21 cellular contexts compared by ENCODE assay signal in the genomic region with DNA sequence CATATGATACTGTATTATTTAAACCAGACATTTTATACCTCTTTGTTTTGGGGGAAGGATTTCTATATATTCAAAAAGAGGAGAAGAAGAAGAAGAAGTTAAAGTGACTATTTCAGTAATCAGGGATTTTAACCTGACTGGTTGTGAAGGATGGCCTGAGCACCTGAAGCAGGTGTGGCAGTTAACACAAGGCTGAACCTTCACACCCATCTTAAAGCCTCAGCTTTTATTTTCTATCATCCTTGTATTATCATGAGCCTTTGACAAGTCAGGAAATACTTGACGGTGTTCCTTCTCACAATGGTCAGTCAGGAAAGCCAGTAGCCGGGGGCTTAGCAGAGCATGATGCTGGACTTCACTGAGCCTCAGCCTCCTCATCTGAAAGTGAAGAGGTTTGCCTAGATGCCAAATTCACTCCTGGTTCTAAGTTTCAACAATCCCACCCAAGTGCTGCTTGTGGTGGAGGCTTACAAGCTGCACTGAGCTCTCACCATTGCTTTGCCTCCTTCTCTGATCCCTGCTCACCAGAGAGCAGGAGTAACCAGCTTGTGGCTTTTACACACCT.
DNase-seq lines count a peak whose midpoint lies in the region; FAIRE-seq and TF ChIP-seq lines count a peak whose summit lies in the region.
"Had no signal": no experiment of that assay in that cellular context is flagged by ENCODE, and none has a peak within 500 bp of the region (broad histone marks: within the 10 kb centered on the region; RNA-seq: fewer than 3 reads in every experiment).

No MANE protein-coding gene starts in this region.

- dilution Hi-C loops in keratinocyte (cut with MboI; ENCODE audit: extremely low pct_ligation_motif_present, low sequenced_read_pairs), result no loop called here

- TF ChIP-seq POLR2A in thyroid gland (IDR thresholded peaks at IDR 0.05), result no peak

- 87 to 88% methylated on average over 2 of the region's 2 CpGs for WGBS in thyroid gland, 2 donors

- H2AFZ ChIP-seq in Karpas-422 (ENCODE audit: low read length), result no peak overlapping the region
- H2AFZ ChIP-seq in keratinocyte (ENCODE audit: control insufficient read depth, low read length), result no peak overlapping the region

- H3K9me3 ChIP-seq in Karpas-422 (ENCODE audit: low read length) (no peaks in the 10 kb centered on the region), keratinocyte (ENCODE audit: control insufficient read depth, low read depth, low read length) (no peaks in the 10 kb centered on the region), thyroid gland (no peaks in the 10 kb centered on the region)
- H3K9me3 ChIP-seq: upper lobe of left lung had no signal

- H3K9me1 ChIP-seq in keratinocyte (ENCODE audit: control insufficient read depth, extremely low read depth, insufficient read depth, low read length), result no peaks in the 10 kb centered on the region

- FAIRE-seq in bronchial epithelial cell (lab: Jason Lieb, UNC) (peak; percentile 43), keratinocyte (lab: Jason Lieb, UNC) (peak; percentile 56)

- H4K20me1 ChIP-seq in Karpas-422 (ENCODE audit: insufficient read depth, low read depth, low read length), result no peaks in the 10 kb centered on the region
- H4K20me1 ChIP-seq in keratinocyte (ENCODE audit: control insufficient read depth, extremely low read depth, insufficient read depth, low read length), result no peaks in the 10 kb centered on the region

- peaks cover 80% of the 10 kb centered on the region for H3K4me1 ChIP-seq in Karpas-422 (ENCODE audit: low read length)
- peaks cover 68% of the 10 kb centered on the region for H3K4me1 ChIP-seq in keratinocyte (ENCODE audit: control insufficient read depth, extremely low read depth, insufficient read depth, low read length)
- peaks cover 28 to 37% of the 10 kb centered on the region in 2 donors for H3K4me1 ChIP-seq in thyroid gland

- no peaks in the 10 kb centered on the region for H3K9me2 ChIP-seq in Karpas-422 (replicated peaks; ENCODE audit: insufficient read depth, low read length)

- intact Hi-C loops in thyroid gland (cut with DNase I), result loop anchor here (5.0 to 10.0 kb wide), 3 partner anchors 116 to 988 kb away; partner anchors contain the start of gene JAG1

- H3K4me3 ChIP-seq in Karpas-422 (ENCODE audit: low read length) (no peak overlapping the region), bronchial epithelial cell (ENCODE audit: low read depth, low read length) (no peak overlapping the region), keratinocyte (ENCODE audit: control insufficient read depth in 2 of 3, extremely low read depth in 1 of 3, insufficient read depth in 2 of 3, low read depth in 1 of 3, low read length in 3 of 3) (no peak overlapping the region), thyroid gland (replicated peaks in 1 of 3) (no peak overlapping the region)
- H3K4me3 ChIP-seq: upper lobe of left lung had no signal

- no peak for TF ChIP-seq CTCF in bronchial epithelial cell (IDR thresholded peaks at IDR 0.05; ENCODE audit: insufficient read depth, low read length, severe bottlenecking)
- no peak for TF ChIP-seq CTCF in keratinocyte (optimal IDR thresholded peaks at IDR 0.05 in 1 of 3, IDR thresholded peaks at IDR 0.05 in 1 of 3, conservative IDR thresholded peaks at IDR 0.05 in 1 of 3; ENCODE audit: extremely low read depth in 1 of 3, insufficient read depth in 2 of 3, low read length in 3 of 3)
- TF ChIP-seq CTCF in thyroid gland (IDR thresholded peaks at IDR 0.05), result no peak

- H3K36me3 ChIP-seq in Karpas-422 (ENCODE audit: insufficient read depth, low read length), result 0 out of 2 replicates have a peak, but pooled peaks cover 4% of the 10 kb centered on the region
- no peaks in the 10 kb centered on the region for H3K36me3 ChIP-seq in bronchial epithelial cell (ENCODE audit: control insufficient read depth, insufficient read depth, low read length)
- peaks cover 0 to 2% of the 10 kb centered on the region in 2 experiments for H3K36me3 ChIP-seq in keratinocyte (ENCODE audit: control insufficient read depth in 2 of 2, extremely low read depth in 1 of 2, insufficient read depth in 2 of 2, low read length in 2 of 2)
- no peaks in the 10 kb centered on the region for H3K36me3 ChIP-seq in thyroid gland
- H3K36me3 ChIP-seq: upper lobe of left lung had no signal

- H3K27ac ChIP-seq in Karpas-422 (ENCODE audit: low read length) (peak overlapping the region; percentile 90), keratinocyte (ENCODE audit: control insufficient read depth, insufficient read depth, low read length) (peak overlapping the region; percentile 92), thyroid gland (peak overlapping the region in 2 of 3 donors; percentile 5 to 71)
- H3K27ac ChIP-seq: upper lobe of left lung, VCaP had no signal

- H3K4me2 ChIP-seq in Karpas-422 (ENCODE audit: low read depth, low read length, poor library complexity, severe bottlenecking) (peak overlapping the region; percentile 84), keratinocyte (ENCODE audit: control insufficient read depth, extremely low read depth, insufficient read depth, low read depth, low read length) (peak overlapping the region; percentile 52)

- H3K27me3 ChIP-seq in Karpas-422 (ENCODE audit: low read length), result no peaks in the 10 kb centered on the region
- no peaks in the 10 kb centered on the region for H3K27me3 ChIP-seq in bronchial epithelial cell (ENCODE audit: control insufficient read depth, insufficient read depth, low read length)
- no peaks in the 10 kb centered on the region for H3K27me3 ChIP-seq in keratinocyte (ENCODE audit: control insufficient read depth, extremely low read depth, insufficient read depth, low read length)
- no peaks in the 10 kb centered on the region for H3K27me3 ChIP-seq in thyroid gland
- H3K27me3 ChIP-seq: upper lobe of left lung had no signal

- H3K9ac ChIP-seq in Karpas-422 (ENCODE audit: low read length) (peak overlapping the region; percentile 15; the same call in 1 of the 2 replicates), keratinocyte (ENCODE audit: control insufficient read depth, extremely low read depth, insufficient read depth, low read length) (no peak overlapping the region)

- DNase-seq in Karpas-422 (no peak), bronchial epithelial cell (ENCODE audit: low read depth) (no peak), keratinocyte (ENCODE audit: low read depth, low spot score) (no peak), thyroid gland (no peak), AML-193 (lab: John Stamatoyannopoulos, UW) (no peak), SK-N-DZ (ENCODE audit: low spot score) (no peak), NCI-H526 treated with DMSO at 0.1 percent for 48 hours (lab: John Stamatoyannopoulos, UW) (no peak)
- DNase-seq: activated CD4-positive, alpha-beta T cell treated with anti-CD3 and anti-CD28 coated beads, Interleukin-2, amount 50 U/mL, for 4 hours; activated effector memory CD4-positive, alpha-beta T cell treated with anti-CD3 and anti-CD28 coated beads, Interleukin-2, amount 50 U/mL, for 16 hours; caudate nucleus; DND-41; erythroblast; H7; NCI-H1417 treated with DMSO at 0.1 percent for 48 hours; NCI-H2171 treated with DMSO at 0.1 percent for 48 hours; NCI-H69; SHP77; stimulated activated CD4-positive, alpha-beta T cell treated with anti-CD3 and anti-CD28 coated beads, Interleukin-4, amount 100 ng/mL, for 1 hour; stimulated activated naive CD8-positive, alpha-beta T cell treated with anti-CD3 and anti-CD28 coated beads, Interleukin-15, Interleukin-2, amounts not matched to agents 100 U/mL and 50 U/mL, for 24 hours; upper lobe of left lung had no signal

- H3K79me2 ChIP-seq in Karpas-422 (ENCODE audit: low read length) (peaks cover 18% of the 10 kb centered on the region), keratinocyte (ENCODE audit: control insufficient read depth, insufficient read depth, low read length) (no peaks in the 10 kb centered on the region)

Comparison
In these comparisons a context has a peak if more than half of its experiments do, and no peak if none do; other contexts are left out.
1. H3K27ac ChIP-seq: peak in every context shown above with its lines; median percentile 92 in keratinocyte; 90 in Karpas-422; 38 in thyroid gland.